ENCODE assay signal across 7 cellular contexts in the genomic region with DNA sequence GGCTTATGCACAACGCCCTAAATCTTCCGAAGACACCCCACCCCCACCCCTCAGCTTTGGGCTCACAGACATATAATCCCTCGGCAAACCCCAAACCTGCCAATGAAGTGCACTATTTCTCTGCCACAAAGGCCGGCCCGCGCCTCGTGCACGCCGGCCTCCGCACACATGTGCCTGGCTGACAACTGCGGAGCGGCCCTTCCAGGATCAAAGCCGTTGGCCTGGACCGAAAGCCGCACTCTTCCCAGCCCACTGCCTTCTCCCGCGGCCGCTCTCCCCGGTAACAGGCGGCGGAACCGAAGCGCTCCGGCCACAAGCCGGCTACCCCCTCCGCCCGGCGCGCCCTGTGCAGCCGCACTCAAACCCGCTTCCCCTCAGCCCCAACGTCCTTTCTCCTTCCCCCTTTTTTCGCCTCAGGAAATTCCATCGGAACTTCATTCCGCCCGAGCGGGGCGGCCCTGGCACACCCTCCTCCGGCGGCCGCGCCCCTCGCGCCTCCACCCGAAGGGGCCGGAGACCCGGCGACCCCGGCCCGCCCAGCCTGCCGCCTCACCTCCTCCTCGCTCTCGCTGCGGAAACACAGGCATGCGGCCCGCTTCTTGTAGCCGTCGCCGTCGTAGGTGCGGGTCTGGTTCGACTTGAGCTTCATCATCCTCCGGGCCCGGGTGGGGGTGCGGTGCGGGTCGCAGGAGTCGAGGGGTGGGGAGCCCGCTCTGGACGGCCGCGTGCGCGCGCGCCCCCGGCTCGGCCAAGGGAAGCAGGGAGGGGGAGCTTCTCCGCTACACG. TPM values are rescaled to one million over a fixed set of nuclear protein-coding genes. Genes with fewer than 3 reads are reported as not detected.
DNase-seq lines count a peak whose midpoint lies in the region; ATAC-seq and TF ChIP-seq lines count a peak whose summit lies in the region.

No MANE protein-coding gene starts in this region.

- peaks cover under 1% of the 10 kb centered on the region for H3K36me3 Mint-ChIP-seq in MCF 10A (ENCODE audit: insufficient read depth, unreplicated experiment)

- no peak overlapping the region for H3K4me3 Mint-ChIP-seq in MCF 10A (ENCODE audit: unreplicated experiment)

- POLR2A ChIA-PET in MCF 10A (lab: Yijun Ruan, JAX), result interaction anchor here (0.6 to 4.6 kb wide), 19 partner anchors 8 to 867 kb away, joined by 3 to 45 read pairs (median 5); a partner anchor contains a TSS

- no peaks in the 10 kb centered on the region for H3K9me3 Mint-ChIP-seq in MCF 10A (ENCODE audit: unreplicated experiment)

- no TSS peak for BruUV-seq in MCF 10A (replicated peaks; lab: Mats Ljungman, UMichigan)

- H3K4me1 Mint-ChIP-seq in MCF 10A (ENCODE audit: insufficient read depth, unreplicated experiment), result peaks cover 12% of the 10 kb centered on the region

- CTCF ChIA-PET in MCF 10A (lab: Yijun Ruan, JAX), result interaction anchor here (0.7 to 6.9 kb wide), 5 partner anchors 9 to 418 kb away, joined by 4 to 46 read pairs (median 7); a partner anchor contains a TSS

- peak; percentile 29 for ATAC-seq in GM18498 (IDR thresholded peaks at IDR 0.05; ENCODE audit: unreplicated experiment)
- ATAC-seq in HG02678 (IDR thresholded peaks at IDR 0.05; ENCODE audit: unreplicated experiment), result peak; percentile 16

- no peak for TF ChIP-seq CTCF in MCF 10A (IDR thresholded peaks at IDR 0.05; ENCODE audit: unreplicated experiment)

- peak; percentile 26 for DNase-seq in NCI-H128 (lab: John Stamatoyannopoulos, UW; ENCODE audit: unreplicated experiment)
- DNase-seq in UCSD-AML1 (lab: John Stamatoyannopoulos, UW; ENCODE audit: unreplicated experiment), result peak; percentile 68
- DNase-seq in MCF 10A (ENCODE audit: unreplicated experiment), result peak; percentile 70
- DNase-seq in inferior parietal cortex (ENCODE audit: extremely low spot score), result peak; percentile 48
- DNase-seq in stimulated activated CD4-positive, alpha-beta T cell treated with anti-CD3 and anti-CD28 coated beads, Interleukin-12 subunit alpha, Interleukin-12 subunit beta, amount 100 ng/mL, for 4 hours, result peak; percentile 58

- no peak overlapping the region for H3K27ac Mint-ChIP-seq in MCF 10A (ENCODE audit: low read depth, unreplicated experiment)

- intact Hi-C loops in MCF 10A (cut with micrococcal nuclease), result loop anchor here (1.0 kb wide), 2 partner anchors 143 to 196 kb away; a partner anchor contains a TSS

- no peaks in the 10 kb centered on the region for H3K27me3 Mint-ChIP-seq in MCF 10A (ENCODE audit: insufficient read depth, unreplicated experiment)

RNA-seq across cellular contexts. Expression of a gene that starts 0.6 kb away (rescaled TPM):
- 22.4 and 23.6 TPM in 2 replicates for total RNA-seq in MCF 10A (2022)

RNA-seq across cellular contexts. Expression of a gene that starts 34.0 kb away (rescaled TPM):
- total RNA-seq in MCF 10A (2022), result 1,490 and 1,644 TPM in 2 replicates

Comparison
In these comparisons a context has a peak if more than half of its experiments do, and no peak if none do; other contexts are left out.
1. Peak in every context shown above with its lines: DNase-seq and ATAC-seq.